14 cellular contexts compared by ENCODE assay signal in the genomic region with DNA sequence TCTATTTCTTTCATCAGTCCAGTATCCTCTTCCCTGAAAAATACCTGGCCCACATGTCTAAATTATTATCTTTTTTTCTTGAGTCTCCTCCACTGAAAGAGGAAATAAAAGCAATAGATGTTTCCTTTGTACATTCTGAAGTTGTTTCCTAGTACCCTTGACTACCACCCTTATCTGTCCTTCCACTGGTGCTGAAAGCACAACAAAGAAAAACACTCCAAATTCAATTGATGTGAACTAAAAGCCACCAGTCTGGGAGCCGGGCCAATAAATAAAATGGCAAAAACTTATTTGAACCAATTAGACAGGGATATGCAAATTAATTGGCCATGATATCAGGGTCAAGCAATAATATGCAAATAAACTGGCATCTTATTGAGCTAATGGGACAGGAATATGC.
"Had no signal": no experiment of that assay in that cellular context is flagged by ENCODE, and none has a peak within 500 bp of the region (broad histone marks: within the 10 kb centered on the region; RNA-seq: fewer than 3 reads in every experiment).

No MANE protein-coding gene starts in this region.

- H3K27me3 ChIP-seq: body of pancreas, ovary, testis, uterus had no signal

- H3K36me3 ChIP-seq: ovary, uterus had no signal

- H3K9me3 ChIP-seq: body of pancreas, ovary, testis, uterus had no signal

- H3K4me1 ChIP-seq: body of pancreas, testis, uterus had no signal

- H3K4me3 ChIP-seq: body of pancreas, ovary, testis, uterus had no signal

- ATAC-seq: activated T-helper 17 cell treated with anti-CD3 and anti-CD28 coated beads, Interleukin-2, amount 50 U/mL, for 72 hours; body of pancreas; effector memory CD8-positive, alpha-beta T cell; stimulated activated naive CD8-positive, alpha-beta T cell treated with anti-CD3 and anti-CD28 coated beads, Interleukin-15, amount 100 ng/mL, for 72 hours had no signal

- DNase-seq: activated CD4-positive, alpha-beta T cell treated with anti-CD3 and anti-CD28 coated beads, Interleukin-2, amount 10 ng/mL, durations not matched to agents 7 days and 5 days; activated CD4-positive, CD25-positive, alpha-beta regulatory T cell; activated CD8-positive, alpha-beta memory T cell treated with anti-CD3 and anti-CD28 coated beads for 24 hours; activated naive CD4-positive, alpha-beta T cell treated with anti-CD3 and anti-CD28 coated beads, Interleukin-2, amount 10 ng/mL, durations not matched to agents 7 days and 5 days; effector memory CD8-positive, alpha-beta T cell; erythroblast; ovary; stimulated activated CD4-positive, alpha-beta T cell treated with anti-CD3 and anti-CD28 coated beads, Interleukin-15, amount 100 ng/mL, for 24 hours; stimulated activated CD4-positive, alpha-beta T cell treated with anti-CD3 and anti-CD28 coated beads, Interleukin-4, amount 100 ng/mL, for 4 hours; stimulated activated naive CD8-positive, alpha-beta T cell treated with anti-CD3 and anti-CD28 coated beads, Interleukin-15, amount 100 ng/mL, for 72 hours; testis; uterus had no signal

- H3K27ac ChIP-seq: body of pancreas, ovary, testis, uterus had no signal
